8 cellular contexts compared by ENCODE assay signal in the genomic region with DNA sequence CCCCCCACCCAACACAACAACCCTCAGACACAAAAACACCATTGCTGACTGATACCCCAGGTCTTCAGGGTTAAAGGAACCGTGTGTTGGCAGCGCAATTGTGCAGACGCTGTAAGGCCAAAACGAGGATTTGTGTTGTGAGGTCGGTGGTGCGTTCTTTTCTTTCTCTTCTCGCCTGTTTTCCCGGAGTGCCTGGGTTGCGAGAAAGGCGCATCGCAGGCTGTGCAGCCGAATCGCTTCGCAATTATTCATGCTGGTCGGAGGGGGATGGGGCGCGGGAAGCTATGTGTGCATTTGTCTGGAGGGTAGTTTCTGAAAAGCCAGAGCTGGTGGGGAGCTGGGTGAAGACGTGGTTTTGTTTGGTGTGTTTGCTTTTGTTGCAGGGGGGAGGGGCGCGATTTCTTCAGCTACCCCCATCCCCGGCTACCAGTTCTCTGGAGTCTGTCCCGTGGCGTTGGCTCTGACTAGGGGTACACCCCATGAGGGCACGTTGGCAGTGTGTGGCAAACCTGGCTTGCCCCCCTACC. TPM values are rescaled to one million over a fixed set of nuclear protein-coding genes. Genes with fewer than 3 reads are reported as not detected.
DNase-seq lines count a peak whose midpoint lies in the region; ATAC-seq, FAIRE-seq and TF ChIP-seq lines count a peak whose summit lies in the region.

No MANE protein-coding gene starts in this region.

- peaks cover 5% of the 10 kb centered on the region for H3K27me3 ChIP-seq in CD8-positive, alpha-beta memory T cell (ENCODE audit: insufficient read depth, low read length, poor library complexity, severe bottlenecking)
- no peaks in the 10 kb centered on the region for H3K27me3 ChIP-seq in bronchial epithelial cell (ENCODE audit: control insufficient read depth, insufficient read depth, low read length)
- peaks cover 0 to 3% (median 0%) of the 10 kb centered on the region in 3 donors for H3K27me3 ChIP-seq in skeletal muscle tissue (ENCODE audit: control insufficient read depth in 3 of 3, insufficient read depth in 3 of 3, low read length in 3 of 3)

- peak overlapping the region; percentile 89 to 99 (median 95) for H3K4me3 Mint-ChIP-seq in CD8-positive, alpha-beta memory T cell

- ATAC-seq in GM21360 (IDR thresholded peaks at IDR 0.05; ENCODE audit: unreplicated experiment), result no peak

- H3K27ac ChIP-seq in CD8-positive, alpha-beta memory T cell (ENCODE audit: low read depth, low read length), result peak overlapping the region; percentile 66
- H3K27ac ChIP-seq in skeletal muscle tissue (ENCODE audit: low read depth, low read length), result peak overlapping the region; percentile 96

- H3K9me3 Mint-ChIP-seq in CD8-positive, alpha-beta memory T cell, result peaks cover 0 to 2% (median 0%) of the 10 kb centered on the region in 5 donors

- CTCF ChIA-PET in CD8-positive, alpha-beta memory T cell (lab: Charles Lee), result interaction anchor here (0.9 to 9.7 kb wide), 12 partner anchors 12 to 325 kb away, joined by 3 to 179 read pairs (median 4); no protein-coding TSS in a partner anchor

- H3K27ac Mint-ChIP-seq in CD8-positive, alpha-beta memory T cell, result peak overlapping the region; percentile 90 to 99 (median 96)

- TF ChIP-seq CTCF in bronchial epithelial cell (IDR thresholded peaks at IDR 0.05; ENCODE audit: insufficient read depth, low read length, severe bottlenecking), result no peak

- peaks cover 45 to 62% (median 48%) of the 10 kb centered on the region in 3 donors for H3K4me1 Mint-ChIP-seq in CD8-positive, alpha-beta memory T cell

- H3K9ac ChIP-seq in skeletal muscle tissue (ENCODE audit: low read depth in 1 of 3, low read length in 3 of 3), result peak overlapping the region; percentile 82 to 98 (median 92)

- H3K36me3 ChIP-seq in CD8-positive, alpha-beta memory T cell (ENCODE audit: insufficient read depth, low read length), result no peaks in the 10 kb centered on the region
- no peaks in the 10 kb centered on the region for H3K36me3 ChIP-seq in bronchial epithelial cell (ENCODE audit: control insufficient read depth, insufficient read depth, low read length)
- H3K36me3 ChIP-seq in skeletal muscle tissue (ENCODE audit: control insufficient read depth in 3 of 3, insufficient read depth in 3 of 3, low read length in 3 of 3), result no peaks in the 10 kb centered on the region

- peak; percentile 61 to 90 (median 65) for DNase-seq in CD8-positive, alpha-beta memory T cell
- peak; percentile 50 for DNase-seq in HuH-7.5 (ENCODE audit: low spot score)
- DNase-seq in T-helper 22 cell (ENCODE audit: low read depth), result peak; percentile 61
- DNase-seq in bronchial epithelial cell (ENCODE audit: low read depth), result peak; percentile 76
- DNase-seq in inferior parietal cortex (ENCODE audit: extremely low spot score), result peak; percentile 45
- DNase-seq in SKM-1 (lab: John Stamatoyannopoulos, UW; ENCODE audit: unreplicated experiment), result no peak

- peaks cover 0 to 25% (median 0%) of the 10 kb centered on the region in 3 donors for H3K36me3 Mint-ChIP-seq in CD8-positive, alpha-beta memory T cell

- POLR2A ChIA-PET in CD8-positive, alpha-beta memory T cell (lab: Charles Lee), result interaction anchor here (0.6 to 6.6 kb wide), 9 partner anchors 10 to 109 kb away, joined by 3 to 117 read pairs (median 6); no protein-coding TSS in a partner anchor

- H3K27me3 Mint-ChIP-seq in CD8-positive, alpha-beta memory T cell, result peaks cover 0 to 11% of the 10 kb centered on the region in 2 donors

- no peak for FAIRE-seq in bronchial epithelial cell (lab: Jason Lieb, UNC)

- H3K4me1 ChIP-seq in CD8-positive, alpha-beta memory T cell (ENCODE audit: insufficient read depth, low read length), result peaks cover 38% of the 10 kb centered on the region
- peaks cover 8 to 20% (median 14%) of the 10 kb centered on the region in 3 donors for H3K4me1 ChIP-seq in skeletal muscle tissue (ENCODE audit: control insufficient read depth in 3 of 3, insufficient read depth in 3 of 3, low read length in 3 of 3)

- peak overlapping the region; percentile 78 for H3K4me3 ChIP-seq in CD8-positive, alpha-beta memory T cell (ENCODE audit: low read length)
- peak overlapping the region; percentile 79 for H3K4me3 ChIP-seq in bronchial epithelial cell (ENCODE audit: low read depth, low read length)
- H3K4me3 ChIP-seq in skeletal muscle tissue (ENCODE audit: low read length in 3 of 3), result peak overlapping the region; percentile 95 to 97 (median 96)

- no peaks in the 10 kb centered on the region for H3K9me3 ChIP-seq in CD8-positive, alpha-beta memory T cell (ENCODE audit: low read length)
- no peaks in the 10 kb centered on the region for H3K9me3 ChIP-seq in skeletal muscle tissue (ENCODE audit: control insufficient read depth in 3 of 3, low read length in 3 of 3)

RNA-seq across cellular contexts. Expression of a gene that starts 2.1 kb away (rescaled TPM):
- 1 to 10 TPM; 8.6 to 9.2 TPM for total RNA-seq in CD8-positive, alpha-beta memory T cell
- polyA plus RNA-seq in CD8-positive, alpha-beta memory T cell, result 32.3 TPM
- total RNA-seq in bronchial epithelial cell (26.5 and 48.7 TPM in 2 replicates), skeletal muscle tissue (17.2 TPM)
